In genomic region chr6:118648866-118649554, GRCh38 we compare ENCODE assay signal across 10 cellular contexts. TPM values are rescaled to one million over a fixed set of nuclear protein-coding genes. Genes with fewer than 3 reads are reported as not detected.
A peak's percentile ranks its signal among the peaks of the same experiment; 100 is the strongest.
DNase-seq lines count a peak whose midpoint lies in the region; TF ChIP-seq lines count a peak whose summit lies in the region.
"Had no signal": no experiment of that assay in that cellular context is flagged by ENCODE, and none has a peak within 500 bp of the region (broad histone marks: within the 10 kb centered on the region; RNA-seq: fewer than 3 reads in every experiment).

No MANE protein-coding gene starts in this region.

- peaks cover 28% of the 10 kb centered on the region for H4K20me1 ChIP-seq in Loucy (ENCODE audit: insufficient read depth, low read length, poor library complexity, severe bottlenecking)
- peaks cover 31% of the 10 kb centered on the region for H4K20me1 ChIP-seq in osteoblast (ENCODE audit: insufficient read depth, low read length)

- no peaks in the 10 kb centered on the region for H3K36me3 ChIP-seq in Loucy (ENCODE audit: insufficient read depth, low read length)
- no peaks in the 10 kb centered on the region for H3K36me3 ChIP-seq in osteoblast (ENCODE audit: insufficient read depth, low read length)
- H3K36me3 ChIP-seq: heart left ventricle had no signal

- no peaks in the 10 kb centered on the region for H3K9me2 ChIP-seq in Loucy (replicated peaks; ENCODE audit: low read depth, low read length)

- no peaks in the 10 kb centered on the region for H3F3A ChIP-seq in Loucy (ENCODE audit: low read depth)

- H2AFZ ChIP-seq in Loucy (ENCODE audit: low read length) (no peak overlapping the region), osteoblast (ENCODE audit: low read length) (no peak overlapping the region)

- H3K4me2 ChIP-seq in Loucy (ENCODE audit: low read depth, low read length, poor library complexity, severe bottlenecking) (peak overlapping the region; percentile 90), osteoblast (ENCODE audit: insufficient read depth, low read length) (peak overlapping the region; percentile 90)

- TF ChIP-seq CTCF in Loucy (conservative IDR thresholded peaks at IDR 0.05; ENCODE audit: low read length) (no peak), coronary artery (IDR thresholded peaks at IDR 0.05) (no peak), osteoblast (IDR thresholded peaks at IDR 0.05; ENCODE audit: extremely low read depth, low read depth, low read length) (no peak)

- H3K27me3 ChIP-seq in Loucy (ENCODE audit: insufficient read depth, low read length, poor library complexity, severe bottlenecking) (no peaks in the 10 kb centered on the region), osteoblast (ENCODE audit: insufficient read depth, low read length) (no peaks in the 10 kb centered on the region)
- H3K27me3 ChIP-seq: heart left ventricle had no signal

- DNase-seq in NCI-H1694 treated with DMSO at 0.1 percent for 48 hours (lab: John Stamatoyannopoulos, UW) (peak; percentile 11), NCI-H1694 (lab: John Stamatoyannopoulos, UW) (no peak), coronary artery (ENCODE audit: low spot score) (no peak), osteoblast (ENCODE audit: insufficient read length, low spot score, missing footprints) (no peak), NCI-H446 (lab: John Stamatoyannopoulos, UW) (no peak), AG08396 (ENCODE audit: low spot score) (no peak), GOT3 (lab: John Stamatoyannopoulos, UW) (no peak)
- DNase-seq: heart left ventricle, SHP77 treated with DMSO at 0.1 percent for 48 hours had no signal

- no peaks in the 10 kb centered on the region for H3K9me3 ChIP-seq in Loucy (ENCODE audit: insufficient read depth, low read depth, low read length)
- no peaks in the 10 kb centered on the region for H3K9me3 ChIP-seq in osteoblast (ENCODE audit: low read depth, low read length)
- H3K9me3 ChIP-seq: heart left ventricle had no signal

- peak overlapping the region; percentile 77 for H3K4me3 ChIP-seq in Loucy (ENCODE audit: low read length, poor library complexity, severe bottlenecking)
- peak overlapping the region; percentile 92 for H3K4me3 ChIP-seq in coronary artery
- peak overlapping the region; percentile 94 for H3K4me3 ChIP-seq in osteoblast (ENCODE audit: insufficient read depth, low read length)

- peak overlapping the region; percentile 79 for H3K9ac ChIP-seq in Loucy (ENCODE audit: low read depth, low read length, poor library complexity, severe bottlenecking)

- H3K27ac ChIP-seq in coronary artery (no peak overlapping the region), osteoblast (ENCODE audit: low read depth, low read length) (peak overlapping the region; percentile 83)

- H3K79me2 ChIP-seq in Loucy (ENCODE audit: insufficient read depth, low read length) (peaks cover 69% of the 10 kb centered on the region), osteoblast (ENCODE audit: insufficient read depth, low read length) (peaks cover 72% of the 10 kb centered on the region)

- peaks cover 39% of the 10 kb centered on the region for H3K4me1 ChIP-seq in Loucy (ENCODE audit: insufficient read depth, low read length, poor library complexity, severe bottlenecking)
- peaks cover 21% of the 10 kb centered on the region for H3K4me1 ChIP-seq in osteoblast (ENCODE audit: insufficient read depth, low read length)

RNA-seq across cellular contexts. Expression of gene CEP85L, which starts 2.4 kb away (rescaled TPM):
- total RNA-seq in osteoblast: 15.2 and 15.3 TPM in 2 replicates
